12 cellular contexts compared by ENCODE assay signal in genomic region chr6:111550953-111551352, GRCh38. TPM values are rescaled to one million over a fixed set of nuclear protein-coding genes. Genes with fewer than 3 reads are reported as not detected.
DNase-seq lines count a peak whose midpoint lies in the region; ATAC-seq and TF ChIP-seq lines count a peak whose summit lies in the region.
"Had no signal": no experiment of that assay in that cellular context is flagged by ENCODE, and none has a peak within 500 bp of the region (broad histone marks: within the 10 kb centered on the region; RNA-seq: fewer than 3 reads in every experiment).

No MANE protein-coding gene starts in this region.

- H3K4me3 ChIP-seq in SK-N-SH (ENCODE audit: low read depth in 2 of 2, low read length in 1 of 2) (no peak overlapping the region), WERI-Rb-1 (ENCODE audit: low read depth, low read length) (no peak overlapping the region), urinary bladder (ENCODE audit: low read depth, low read length) (no peak overlapping the region)
- H3K4me3 ChIP-seq: GM12878 had no signal

- no peak overlapping the region for H3K9ac ChIP-seq in SK-N-SH

- TF ChIP-seq EP300 in SK-N-SH (IDR thresholded peaks at IDR 0.05; ENCODE audit: borderline replicate concordance in 1 of 2, low read depth in 1 of 2, low read length in 1 of 2), result no peak

- H3K9me3 ChIP-seq in SK-N-SH, result no peaks in the 10 kb centered on the region
- H3K9me3 ChIP-seq in WERI-Rb-1 (ENCODE audit: severe bottlenecking), result no peaks in the 10 kb centered on the region

- no peak overlapping the region for H2AFZ ChIP-seq in SK-N-SH (ENCODE audit: low read depth)

- no peaks in the 10 kb centered on the region for H4K20me1 ChIP-seq in SK-N-SH (ENCODE audit: insufficient read depth)

- H3K4me1 ChIP-seq in SK-N-SH (ENCODE audit: control insufficient read depth in 1 of 2, insufficient read depth in 2 of 2, low read depth in 1 of 2, low read length in 1 of 2) (peaks cover 35 to 40% of the 10 kb centered on the region in 2 experiments), urinary bladder (ENCODE audit: insufficient read depth) (peaks cover 3% of the 10 kb centered on the region)

- peak overlapping the region; percentile 76 to 96; a peak in 3 of 4 replicates for H3K27ac ChIP-seq in SK-N-SH (ENCODE audit: low read depth in 2 of 2, low read length in 1 of 2)
- peak overlapping the region; percentile 54; the same call in 1 of the 2 replicates for H3K27ac ChIP-seq in WERI-Rb-1
- H3K27ac ChIP-seq in urinary bladder (ENCODE audit: low read depth), result peak overlapping the region; percentile 13

- no peaks in the 10 kb centered on the region for H3K9me2 ChIP-seq in SK-N-SH

- H3K27me3 ChIP-seq in SK-N-SH (ENCODE audit: insufficient read depth) (no peaks in the 10 kb centered on the region), WERI-Rb-1 (ENCODE audit: insufficient read depth, low read depth, severe bottlenecking) (no peaks in the 10 kb centered on the region)

- no peak for TF ChIP-seq RAD21 in SK-N-SH (IDR thresholded peaks at IDR 0.05; ENCODE audit: low read length)

- no peak for DNase-seq in SK-N-SH
- DNase-seq in WERI-Rb-1, result no peak
- DNase-seq in myocyte (ENCODE audit: low read depth), result peak; percentile 44
- no peak for DNase-seq in NCI-H2227 (lab: John Stamatoyannopoulos, UW; ENCODE audit: unreplicated experiment)
- no peak for DNase-seq in stimulated activated CD4-positive, alpha-beta T cell treated with anti-CD3 and anti-CD28 coated beads, Interleukin-2, amount 100 ng/mL, for 24 hours
- DNase-seq: activated B cell treated with CpG ODN at 0.5 μM for 24 hours; DND-41; stimulated activated CD8-positive, alpha-beta memory T cell treated with anti-CD3 and anti-CD28 coated beads, Interleukin-4, amount 100 ng/mL, for 48 hours had no signal

- no peaks in the 10 kb centered on the region; the same call in 1 of the 2 replicates for H3K79me2 ChIP-seq in SK-N-SH (ENCODE audit: insufficient read depth)

- no peaks in the 10 kb centered on the region for H3K36me3 ChIP-seq in SK-N-SH (replicated peaks in 1 of 2; ENCODE audit: control insufficient read depth in 1 of 2, insufficient read depth in 2 of 2, low read length in 1 of 2)
- H3K36me3 ChIP-seq in WERI-Rb-1, result no peaks in the 10 kb centered on the region
- no peaks in the 10 kb centered on the region for H3K36me3 ChIP-seq in urinary bladder (ENCODE audit: insufficient read depth)

- CTCF ChIA-PET in SK-N-SH (lab: Yijun Ruan, JAX), result interaction anchor here (0.7 to 1.8 kb wide), 9 partner anchors 11 to 492 kb away, joined by 3 to 4 read pairs (median 3); a partner anchor contains a TSS

- ATAC-seq in SK-N-SH treated with all-trans-retinoic acid at 6 μM for 48 hours (no peak), HG03039 (IDR thresholded peaks at IDR 0.05; ENCODE audit: unreplicated experiment) (no peak)
- ATAC-seq: GM12878 had no signal

- peaks cover 8% of the 10 kb centered on the region for H3F3A ChIP-seq in SK-N-SH (replicated peaks; ENCODE audit: insufficient read depth)

- no peak overlapping the region for H3K4me2 ChIP-seq in SK-N-SH

- POLR2A ChIA-PET in SK-N-SH (lab: Yijun Ruan, JAX), result interaction anchor here (1.3 kb wide), 1 partner anchor 10 kb away, joined by 3 read pairs; no protein-coding TSS in a partner anchor

- TF ChIP-seq CTCF in SK-N-SH (IDR thresholded peaks at IDR 0.05) (no peak), WERI-Rb-1 (IDR thresholded peaks at IDR 0.05; ENCODE audit: low read depth, low read length) (no peak)

- 96% methylated on average over 7 of the region's 8 CpGs for WGBS in SK-N-SH (ENCODE audit: low lambda C conversion rate)
- WGBS in urinary bladder, result 63% methylated on average over 8 of the region's 8 CpGs

TF ChIP-seq in SK-N-SH, 30 proteins besides CTCF, POLR2A, EP300 and RAD21:
- TF ChIP-seq TCF12 (IDR thresholded peaks at IDR 0.05) (no peak), TEAD4 (IDR thresholded peaks at IDR 0.05; ENCODE audit: borderline replicate concordance, insufficient read depth) (no peak), CHD2 (IDR thresholded peaks at IDR 0.05; ENCODE audit: low read length, partially characterized antibody) (no peak), SIN3A (IDR thresholded peaks at IDR 0.05; ENCODE audit: borderline replicate concordance, low read depth, low read length) (no peak), JUND (IDR thresholded peaks at IDR 0.05) (no peak)
- TF ChIP-seq, protein P1, sequence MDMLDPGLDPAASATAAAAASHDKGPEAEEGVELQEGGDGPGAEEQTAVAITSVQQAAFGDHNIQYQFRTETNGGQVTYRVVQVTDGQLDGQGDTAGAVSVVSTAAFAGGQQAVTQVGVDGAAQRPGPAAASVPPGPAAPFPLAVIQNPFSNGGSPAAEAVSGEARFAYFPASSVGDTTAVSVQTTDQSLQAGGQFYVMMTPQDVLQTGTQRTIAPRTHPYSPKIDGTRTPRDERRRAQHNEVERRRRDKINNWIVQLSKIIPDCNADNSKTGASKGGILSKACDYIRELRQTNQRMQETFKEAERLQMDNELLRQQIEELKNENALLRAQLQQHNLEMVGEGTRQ (IDR thresholded peaks at IDR 0.05; ENCODE audit: borderline replicate concordance, low read depth, low read length), result no peak

TF ChIP-seq in SK-N-SH treated with all-trans-retinoic acid at 6 μM for 48 hours, 23 proteins besides CTCF, POLR2A, EP300 and RAD21 (continues in another document):
- TF ChIP-seq TSHZ2 (CRISPR knock-in tag; IDR thresholded peaks at IDR 0.05) (no peak), PPARA (CRISPR knock-in tag; IDR thresholded peaks at IDR 0.05; ENCODE audit: borderline replicate concordance) (no peak), CSDC2 (CRISPR knock-in tag; IDR thresholded peaks at IDR 0.05) (no peak), ZNF70 (CRISPR knock-in tag; IDR thresholded peaks at IDR 0.05) (no peak), ZNF565 (CRISPR knock-in tag; conservative IDR thresholded peaks at IDR 0.05; ENCODE audit: low read depth) (no peak), ZNF8 (CRISPR knock-in tag; IDR thresholded peaks at IDR 0.05) (no peak), TCF4 (CRISPR knock-in tag; IDR thresholded peaks at IDR 0.05; ENCODE audit: borderline replicate concordance) (no peak), GLIS3 (CRISPR knock-in tag; IDR thresholded peaks at IDR 0.05) (no peak), SNAI2 (CRISPR knock-in tag; IDR thresholded peaks at IDR 0.05) (no peak), POU6F1 (CRISPR knock-in tag; IDR thresholded peaks at IDR 0.05; ENCODE audit: borderline replicate concordance, low read depth) (no peak), ZFP30 (CRISPR knock-in tag; IDR thresholded peaks at IDR 0.05) (no peak)
- TF ChIP-seq, protein P2, sequence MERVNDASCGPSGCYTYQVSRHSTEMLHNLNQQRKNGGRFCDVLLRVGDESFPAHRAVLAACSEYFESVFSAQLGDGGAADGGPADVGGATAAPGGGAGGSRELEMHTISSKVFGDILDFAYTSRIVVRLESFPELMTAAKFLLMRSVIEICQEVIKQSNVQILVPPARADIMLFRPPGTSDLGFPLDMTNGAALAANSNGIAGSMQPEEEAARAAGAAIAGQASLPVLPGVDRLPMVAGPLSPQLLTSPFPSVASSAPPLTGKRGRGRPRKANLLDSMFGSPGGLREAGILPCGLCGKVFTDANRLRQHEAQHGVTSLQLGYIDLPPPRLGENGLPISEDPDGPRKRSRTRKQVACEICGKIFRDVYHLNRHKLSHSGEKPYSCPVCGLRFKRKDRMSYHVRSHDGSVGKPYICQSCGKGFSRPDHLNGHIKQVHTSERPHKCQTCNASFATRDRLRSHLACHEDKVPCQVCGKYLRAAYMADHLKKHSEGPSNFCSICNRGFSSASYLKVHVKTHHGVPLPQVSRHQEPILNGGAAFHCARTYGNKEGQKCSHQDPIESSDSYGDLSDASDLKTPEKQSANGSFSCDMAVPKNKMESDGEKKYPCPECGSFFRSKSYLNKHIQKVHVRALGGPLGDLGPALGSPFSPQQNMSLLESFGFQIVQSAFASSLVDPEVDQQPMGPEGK (CRISPR knock-in tag; IDR thresholded peaks at IDR 0.05; ENCODE audit: borderline replicate concordance), result no peak

RNA-seq across cellular contexts. Expression of gene TRAF3IP2, which starts 54.7 kb away (rescaled TPM):
- polyA plus RNA-seq in SK-N-SH (2012; rRNA removed), result 5.5 and 5.6 TPM in 2 replicates
- 6.1 and 8.0 TPM in 2 replicates for polyA plus RNA-seq in SK-N-SH (2012; cell fraction: cytosol; rRNA removed)
- 4.3 and 6.7 TPM in 2 replicates for polyA plus RNA-seq in SK-N-SH (2012; cell fraction: nucleus; rRNA removed)
- total RNA-seq in myocyte, result 14.6 and 19.7 TPM in 2 replicates
- polyA plus RNA-seq in myocyte (2012), result 21.3 TPM
- total RNA-seq in urinary bladder, result 15.2 TPM
- polyA plus RNA-seq in urinary bladder, result 28.8 TPM

Comparison
In these comparisons a context has a peak if more than half of its experiments do, and no peak if none do; other contexts are left out.
1. H3K27ac ChIP-seq: peak in every context shown above with its lines; median percentile 86 in SK-N-SH; 54 in WERI-Rb-1; 13 in urinary bladder.